ENCODE assay signal across 8 cellular contexts in the genomic region with DNA sequence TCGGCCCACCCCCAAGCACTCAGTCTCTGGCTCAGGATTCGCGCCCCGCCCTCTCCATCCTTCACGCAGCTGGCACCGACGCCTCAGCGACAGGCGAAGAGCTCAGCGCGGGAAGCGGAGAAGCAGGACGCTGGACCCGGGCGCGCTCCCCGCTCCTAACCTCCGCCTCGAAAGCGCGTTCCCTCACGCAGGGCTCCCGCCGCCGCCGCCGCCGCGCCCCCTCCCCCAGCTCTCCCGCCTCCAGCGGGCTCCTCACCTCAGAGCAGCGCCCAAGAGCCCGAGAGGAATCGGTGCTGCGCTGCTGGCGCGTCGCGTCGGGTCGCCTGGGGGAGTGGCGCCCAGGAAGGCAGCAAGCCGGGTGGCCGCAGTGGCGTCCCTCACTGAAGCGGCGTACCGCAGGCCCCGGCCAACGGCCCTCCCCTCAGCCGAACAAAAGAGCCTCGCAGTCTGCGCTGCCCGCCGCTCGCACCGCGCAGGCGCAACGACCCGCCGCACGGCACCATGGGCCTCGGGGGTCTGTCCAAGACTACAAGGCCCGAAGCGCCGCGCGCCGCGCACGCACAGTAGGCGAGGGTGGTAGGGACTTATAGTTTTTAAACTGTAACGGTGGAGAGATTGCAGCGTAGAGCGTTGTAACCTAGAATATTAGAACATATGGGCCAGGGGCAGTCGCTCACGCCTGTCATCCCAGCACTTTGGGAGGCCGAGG. TPM values are rescaled to one million over a fixed set of nuclear protein-coding genes. Genes with fewer than 3 reads are reported as not detected.
DNase-seq lines count a peak whose midpoint lies in the region; ATAC-seq and TF ChIP-seq lines count a peak whose summit lies in the region.

A gene (minus strand): TSS at position 467 of the 709 bp plus-strand sequence. CDS start 24,474 bp downstream, outside the sequence.

- H3K27ac ChIP-seq in KMS-11 (peak within 1 kb of the TSS; percentile 70), Panc1 (ENCODE audit: low read length) (peak within 1 kb of the TSS; percentile 86), muscle layer of colon (ENCODE audit: low read depth, low read length) (peak within 1 kb of the TSS; percentile 86)

- H3K4me3 ChIP-seq in KMS-11 (IDR thresholded peaks at IDR 0.05; ENCODE audit: insufficient read depth, low read depth, low read length) (no peak within 1 kb of the TSS), Panc1 (ENCODE audit: low read depth in 2 of 2, low read length in 2 of 2) (peak within 1 kb of the TSS; percentile 66 to 78), muscle layer of colon (ENCODE audit: low read depth in 1 of 2, low read length in 2 of 2) (peak within 1 kb of the TSS; percentile 79 to 97)

- peaks cover 48% of the 10 kb centered on the region for H3K79me2 ChIP-seq in KMS-11 (ENCODE audit: insufficient read depth, low read depth)

- no peaks in the 10 kb centered on the region for H4K20me1 ChIP-seq in KMS-11 (ENCODE audit: insufficient read depth)

- DNase-seq in DMS79 (lab: John Stamatoyannopoulos, UW) (peak; percentile 93), Panc1 (ENCODE audit: low read depth, low spot score) (peak; percentile 72)
- peak; percentile 89 for DNase-seq in activated T-cell treated with anti-CD3 and anti-CD28 coated beads, Interleukin-2, amount 50 U/mL, for 4 hours
- peak; percentile 82 to 87 for DNase-seq in stimulated activated CD8-positive, alpha-beta memory T cell treated with anti-CD3 and anti-CD28 coated beads, Interleukin-7, amount 100 ng/mL, for 1 hour (ENCODE audit: low read depth in 2 of 2)

- H3K9ac ChIP-seq in KMS-11 (peak within 1 kb of the TSS; percentile 64), muscle layer of colon (ENCODE audit: low read length) (peak within 1 kb of the TSS; percentile 50)

- peak within 1 kb of the TSS; percentile 95 for H3K4me3 Mint-ChIP-seq in activated T-cell treated with anti-CD3 and anti-CD28 coated beads, Interleukin-2, amount 50 U/mL, for 4 hours

- in situ Hi-C loops in Panc1 (cut with HindIII; ENCODE audit: low pct_unique_long_range_greater_than_20kb, low sequenced_read_pairs): no loop called here

- H3K27me3 ChIP-seq in KMS-11 (ENCODE audit: insufficient read depth, low read depth) (no peaks in the 10 kb centered on the region), Panc1 (ENCODE audit: control insufficient read depth, insufficient read depth, low read length) (no peaks in the 10 kb centered on the region), muscle layer of colon (ENCODE audit: control insufficient read depth in 1 of 2, insufficient read depth in 2 of 2, low read length in 2 of 2) (no peaks in the 10 kb centered on the region)

- peak within 1 kb of the TSS; percentile 86 for H2AFZ ChIP-seq in KMS-11 (ENCODE audit: low read depth)

- peaks cover 24% of the 10 kb centered on the region for H3K4me1 Mint-ChIP-seq in activated T-cell treated with anti-CD3 and anti-CD28 coated beads, Interleukin-2, amount 50 U/mL, for 4 hours (ENCODE audit: low read depth)

- no peaks in the 10 kb centered on the region for H3K9me3 Mint-ChIP-seq in activated T-cell treated with anti-CD3 and anti-CD28 coated beads, Interleukin-2, amount 50 U/mL, for 4 hours

- peaks cover 49% of the 10 kb centered on the region for H3K4me1 ChIP-seq in KMS-11 (ENCODE audit: low read depth, poor library complexity, severe bottlenecking)
- H3K4me1 ChIP-seq in Panc1 (ENCODE audit: control insufficient read depth, insufficient read depth, low read length): peaks cover 13% of the 10 kb centered on the region
- H3K4me1 ChIP-seq in muscle layer of colon (ENCODE audit: insufficient read depth, low read length): peaks cover 13% of the 10 kb centered on the region

- POLR2A ChIA-PET in Panc1 (lab: Charles Lee): interaction anchor here (0.6 to 0.7 kb wide), 2 partner anchors 126 to 228 kb away, joined by 3 to 6 read pairs; no protein-coding TSS in a partner anchor

- peak within 1 kb of the TSS; percentile 77 for H3K4me2 ChIP-seq in KMS-11

- TF ChIP-seq CTCF in KMS-11 (conservative IDR thresholded peaks at IDR 0.05; ENCODE audit: low read depth, low read length) (no peak), Panc1 (IDR thresholded peaks at IDR 0.05) (no peak)

- H3K36me3 ChIP-seq in KMS-11 (ENCODE audit: insufficient read depth): no peaks in the 10 kb centered on the region
- peaks cover 4% of the 10 kb centered on the region; the same call in 1 of the 2 replicates for H3K36me3 ChIP-seq in Panc1 (ENCODE audit: control insufficient read depth, insufficient read depth, low read length)
- H3K36me3 ChIP-seq in muscle layer of colon (ENCODE audit: insufficient read depth, low read length): no peaks in the 10 kb centered on the region

- H3K9me3 ChIP-seq in Panc1 (ENCODE audit: control insufficient read depth, insufficient read depth, low read depth, low read length) (no peaks in the 10 kb centered on the region), muscle layer of colon (ENCODE audit: low read length) (no peaks in the 10 kb centered on the region)

- intact Hi-C loops in Panc1 (cut with micrococcal nuclease; ENCODE audit: unreplicated experiment): no loop called here

- peak; percentile 84 for ATAC-seq in GM21737 (IDR thresholded peaks at IDR 0.05; ENCODE audit: unreplicated experiment)
- ATAC-seq in Panc1: peak; percentile 98
- peak; percentile 97 to 98 for ATAC-seq in activated T-cell treated with anti-CD3 and anti-CD28 coated beads, Interleukin-2, amount 50 U/mL, for 4 hours
- ATAC-seq in esophagus mucosa: peak; percentile 96

- CTCF ChIA-PET in Panc1 (lab: Charles Lee): no interaction called here

- H3K27me3 Mint-ChIP-seq in activated T-cell treated with anti-CD3 and anti-CD28 coated beads, Interleukin-2, amount 50 U/mL, for 4 hours (ENCODE audit: low read depth): no peaks in the 10 kb centered on the region

- BruUV-seq in Panc1 (replicated peaks; lab: Mats Ljungman, UMichigan): no TSS peak

- H3K36me3 Mint-ChIP-seq in activated T-cell treated with anti-CD3 and anti-CD28 coated beads, Interleukin-2, amount 50 U/mL, for 4 hours (ENCODE audit: insufficient read depth): no peaks in the 10 kb centered on the region

RNA-seq across cellular contexts. Expression of the gene that starts here (rescaled TPM):
- 157 TPM for total RNA-seq in Panc1 (2021; ENCODE audit: unreplicated experiment)
- polyA plus RNA-seq in Panc1 (2012; ENCODE audit: insufficient read length): 105 TPM
- 10 to 100 TPM; 53.2 to 64.4 (median 60.8) TPM for total RNA-seq in activated T-cell treated with anti-CD3 and anti-CD28 coated beads, Interleukin-2, amount 50 U/mL, for 4 hours
- total RNA-seq in esophagus mucosa: 29.2 TPM
